In genomic region chr10:1610986-1611770, GRCh38 we compare ENCODE assay signal across 21 cellular contexts.
DNase-seq lines count a peak whose midpoint lies in the region; ATAC-seq, FAIRE-seq and TF ChIP-seq lines count a peak whose summit lies in the region.
"Had no signal": no experiment of that assay in that cellular context is flagged by ENCODE, and none has a peak within 500 bp of the region (broad histone marks: within the 10 kb centered on the region; RNA-seq: fewer than 3 reads in every experiment).

No MANE protein-coding gene starts in this region.

- no peak for ATAC-seq in activated CD8-positive, alpha-beta memory T cell treated with anti-CD3 and anti-CD28 coated beads, Interleukin-2, amount 10 ng/mL, durations not matched to agents 7 days and 5 days
- ATAC-seq: A549 had no signal

- H3K27ac ChIP-seq in WERI-Rb-1: no peak overlapping the region
- H3K27ac ChIP-seq: 22Rv1, A549, C4-2B, GM23248, HL-60 had no signal

- H3K27me3 Mint-ChIP-seq in activated CD8-positive, alpha-beta memory T cell treated with anti-CD3 and anti-CD28 coated beads, Interleukin-2, amount 10 ng/mL, durations not matched to agents 7 days and 5 days: peaks cover 30% of the 10 kb centered on the region
- H3K27me3 Mint-ChIP-seq in osteocyte (ENCODE audit: unreplicated experiment): peaks cover 8% of the 10 kb centered on the region

- H3K4me3 Mint-ChIP-seq in activated CD8-positive, alpha-beta memory T cell treated with anti-CD3 and anti-CD28 coated beads, Interleukin-2, amount 10 ng/mL, durations not matched to agents 7 days and 5 days: no peak overlapping the region
- H3K4me3 Mint-ChIP-seq in osteocyte (ENCODE audit: unreplicated experiment): no peak overlapping the region
- H3K4me3 Mint-ChIP-seq: CD4-positive, alpha-beta T cell had no signal

- FAIRE-seq in D721Med (lab: Jason Lieb, UNC): no peak
- FAIRE-seq: A549, GM12892, GM18507 had no signal

- H3K36me3 ChIP-seq in WERI-Rb-1: no peaks in the 10 kb centered on the region

- H3K36me3 Mint-ChIP-seq in activated CD8-positive, alpha-beta memory T cell treated with anti-CD3 and anti-CD28 coated beads, Interleukin-2, amount 10 ng/mL, durations not matched to agents 7 days and 5 days: no peaks in the 10 kb centered on the region
- no peaks in the 10 kb centered on the region for H3K36me3 Mint-ChIP-seq in osteocyte (ENCODE audit: unreplicated experiment)

- CTCF ChIA-PET in activated CD8-positive, alpha-beta memory T cell treated with anti-CD3 and anti-CD28 coated beads, Interleukin-2, amount 10 ng/mL, durations not matched to agents 7 days and 5 days (lab: Charles Lee): no interaction called here

- H3K27me3 ChIP-seq in WERI-Rb-1 (ENCODE audit: insufficient read depth, low read depth, severe bottlenecking): peaks cover 13% of the 10 kb centered on the region

- H3K9me3 Mint-ChIP-seq in activated CD8-positive, alpha-beta memory T cell treated with anti-CD3 and anti-CD28 coated beads, Interleukin-2, amount 10 ng/mL, durations not matched to agents 7 days and 5 days (ENCODE audit: low read depth): no peaks in the 10 kb centered on the region
- H3K9me3 Mint-ChIP-seq in osteocyte (ENCODE audit: unreplicated experiment): no peaks in the 10 kb centered on the region
- H3K9me3 Mint-ChIP-seq: CD4-positive, alpha-beta T cell had no signal

- peak; percentile 15 for DNase-seq in activated CD8-positive, alpha-beta memory T cell treated with anti-CD3 and anti-CD28 coated beads, Interleukin-2, amount 10 ng/mL, durations not matched to agents 7 days and 5 days
- no peak for DNase-seq in activated CD8-positive, alpha-beta memory T cell treated with anti-CD3 and anti-CD28 coated beads, Interleukin-2, amount 50 U/mL, for 48 hours
- DNase-seq in islet precursor cell (peak; percentile 14), osteocyte (ENCODE audit: extremely low spot score, unreplicated experiment) (peak; percentile 78), NCI-H510A treated with DMSO at 0.1 percent for 48 hours (lab: John Stamatoyannopoulos, UW) (no peak), WERI-Rb-1 (no peak), D721Med (ENCODE audit: insufficient read length, low spot score) (no peak)
- DNase-seq: AML-193; Caco-2; CD4-positive, alpha-beta T cell; DMS153; DMS79; GDM1; GM23248; HCEC 1CT had no signal

- no peak overlapping the region for H3K4me3 ChIP-seq in WERI-Rb-1 (ENCODE audit: low read depth, low read length)
- H3K4me3 ChIP-seq: A549, GM23248 had no signal

- TF ChIP-seq CTCF in osteocyte (IDR thresholded peaks at IDR 0.05) (no peak), WERI-Rb-1 (IDR thresholded peaks at IDR 0.05; ENCODE audit: low read depth, low read length) (no peak), D721Med (IDR thresholded peaks at IDR 0.05; ENCODE audit: insufficient read depth, missing control alignments) (no peak)

- no peak overlapping the region for H3K27ac Mint-ChIP-seq in activated CD8-positive, alpha-beta memory T cell treated with anti-CD3 and anti-CD28 coated beads, Interleukin-2, amount 10 ng/mL, durations not matched to agents 7 days and 5 days
- no peak overlapping the region for H3K27ac Mint-ChIP-seq in osteocyte (ENCODE audit: unreplicated experiment)
- H3K27ac Mint-ChIP-seq: CD4-positive, alpha-beta T cell had no signal

- no peaks in the 10 kb centered on the region for H3K4me1 Mint-ChIP-seq in activated CD8-positive, alpha-beta memory T cell treated with anti-CD3 and anti-CD28 coated beads, Interleukin-2, amount 10 ng/mL, durations not matched to agents 7 days and 5 days
- H3K4me1 Mint-ChIP-seq in osteocyte (ENCODE audit: unreplicated experiment): peaks cover 41% of the 10 kb centered on the region

- H3K9me3 ChIP-seq in WERI-Rb-1 (ENCODE audit: severe bottlenecking): no peaks in the 10 kb centered on the region
- H3K9me3 ChIP-seq: A549, Caco-2 had no signal

Comparison
In these comparisons a context has a peak if more than half of its experiments do, and no peak if none do; other contexts are left out.
1. DNase-seq: peak in activated CD8-positive, alpha-beta memory T cell treated with anti-CD3 and anti-CD28 coated beads, Interleukin-2, amount 10 ng/mL, durations not matched to agents 7 days and 5 days (single experiment), islet precursor cell (single experiment) and osteocyte (single experiment); none in activated CD8-positive, alpha-beta memory T cell treated with anti-CD3 and anti-CD28 coated beads, Interleukin-2, amount 50 U/mL, for 48 hours (single experiment), NCI-H510A treated with DMSO at 0.1 percent for 48 hours (single experiment), WERI-Rb-1 (single experiment) and D721Med (single experiment).